Comparison of ENCODE assay signal across 15 cellular contexts in the genomic region with DNA sequence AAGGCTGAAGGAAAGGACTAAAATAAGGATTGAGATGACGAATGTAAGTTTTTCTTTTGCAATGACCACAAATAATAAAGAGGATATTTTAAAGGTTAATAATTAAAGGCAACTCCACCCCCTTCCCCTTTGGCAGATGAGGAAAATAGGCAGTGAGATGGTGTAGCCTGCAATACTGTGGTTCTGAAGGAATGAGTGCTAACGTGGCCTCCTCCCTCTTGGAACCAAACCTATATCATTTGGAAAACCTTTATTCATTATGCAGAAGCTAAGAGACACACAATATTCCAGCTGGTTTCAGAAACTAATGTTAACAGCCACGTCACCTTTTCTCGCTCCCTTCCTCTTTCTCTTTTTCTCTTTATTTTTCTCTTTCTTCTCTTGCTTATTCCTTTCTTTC.
A peak's percentile ranks its signal among the peaks of the same experiment; 100 is the strongest.
DNase-seq lines count a peak whose midpoint lies in the region; ATAC-seq and TF ChIP-seq lines count a peak whose summit lies in the region.
"Had no signal": no experiment of that assay in that cellular context is flagged by ENCODE, and none has a peak within 500 bp of the region (broad histone marks: within the 10 kb centered on the region; RNA-seq: fewer than 3 reads in every experiment).

No MANE protein-coding gene starts in this region.

- H3K9me3 ChIP-seq in adipocyte (ENCODE audit: control insufficient read depth, low read length) (peaks cover 9% of the 10 kb centered on the region), hepatocyte (ENCODE audit: low read depth) (no peaks in the 10 kb centered on the region), skeletal muscle tissue (ENCODE audit: control insufficient read depth in 3 of 3, low read length in 3 of 3) (peaks cover 0 to 1% (median 0%) of the 10 kb centered on the region in 3 donors)

- no peak overlapping the region for H3K4me2 ChIP-seq in hepatocyte
- H3K4me2 ChIP-seq: GM23338 had no signal

- H3K27ac ChIP-seq in hepatocyte, result peak overlapping the region; percentile 57
- H3K27ac ChIP-seq in skeletal muscle tissue (ENCODE audit: low read depth, low read length), result peak overlapping the region; percentile 36

- no peak for ATAC-seq in natural killer cell treated with Interleukin-12 subunit alpha and Interleukin-12 subunit beta and Interleukin-15 and Interleukin-18, amount 100 ng/mL, for 72 hours
- no peak for ATAC-seq in HG02759 (IDR thresholded peaks at IDR 0.05; ENCODE audit: unreplicated experiment)
- ATAC-seq: GM23338, K562 had no signal

- H3K4me1 Mint-ChIP-seq in natural killer cell treated with Interleukin-12 subunit alpha and Interleukin-12 subunit beta and Interleukin-15 and Interleukin-18, amount 100 ng/mL, for 72 hours (ENCODE audit: low read depth in 2 of 2), result no peaks in the 10 kb centered on the region
- H3K4me1 Mint-ChIP-seq: CD14-positive monocyte, GM23338 had no signal

- H3K4me1 ChIP-seq in adipocyte (ENCODE audit: control insufficient read depth, insufficient read depth, low read length) (peaks cover 23% of the 10 kb centered on the region), hepatocyte (ENCODE audit: insufficient read depth) (no peaks in the 10 kb centered on the region), skeletal muscle tissue (ENCODE audit: control insufficient read depth in 3 of 3, insufficient read depth in 3 of 3, low read length in 3 of 3) (no peaks in the 10 kb centered on the region)

- no peaks in the 10 kb centered on the region for H3K79me2 ChIP-seq in hepatocyte

- H3K9me3 Mint-ChIP-seq in natural killer cell treated with Interleukin-12 subunit alpha and Interleukin-12 subunit beta and Interleukin-15 and Interleukin-18, amount 100 ng/mL, for 72 hours, result peaks cover 7% of the 10 kb centered on the region

- peak; percentile 56 for DNase-seq in AG20443 (ENCODE audit: low spot score)
- DNase-seq in adipocyte (ENCODE audit: low read depth), result no peak
- DNase-seq in hepatocyte (ENCODE audit: low spot score), result no peak
- no peak for DNase-seq in natural killer cell treated with Interleukin-12 subunit alpha and Interleukin-12 subunit beta and Interleukin-15 and Interleukin-18, amount 100 ng/mL, for 72 hours (ENCODE audit: low spot score)
- DNase-seq in NCI-H2227 (lab: John Stamatoyannopoulos, UW; ENCODE audit: unreplicated experiment), result no peak
- no peak for DNase-seq in stimulated activated CD4-positive, alpha-beta T cell treated with anti-CD3 and anti-CD28 coated beads, Interleukin-4, amount 100 ng/mL, for 4 hours
- DNase-seq: COR-L47, NCI-H1436, NCI-H2029 treated with DMSO at 0.1 percent for 48 hours, NCI-H524 had no signal

- no peaks in the 10 kb centered on the region for H4K20me1 ChIP-seq in hepatocyte (ENCODE audit: insufficient read depth, poor library complexity, severe bottlenecking)

- H3K27me3 ChIP-seq in adipocyte (replicated peaks; ENCODE audit: control insufficient read depth, insufficient read depth, low read length) (no peaks in the 10 kb centered on the region), hepatocyte (no peaks in the 10 kb centered on the region), skeletal muscle tissue (ENCODE audit: control insufficient read depth in 3 of 3, insufficient read depth in 3 of 3, low read length in 3 of 3) (no peaks in the 10 kb centered on the region)

- H3K36me3 ChIP-seq in adipocyte (ENCODE audit: control insufficient read depth, insufficient read depth, low read length, severe bottlenecking) (no peaks in the 10 kb centered on the region), hepatocyte (replicated peaks; ENCODE audit: insufficient read depth, low read depth) (no peaks in the 10 kb centered on the region), skeletal muscle tissue (ENCODE audit: control insufficient read depth in 3 of 3, insufficient read depth in 3 of 3, low read length in 3 of 3) (no peaks in the 10 kb centered on the region)

- H3K27ac Mint-ChIP-seq in natural killer cell treated with Interleukin-12 subunit alpha and Interleukin-12 subunit beta and Interleukin-15 and Interleukin-18, amount 100 ng/mL, for 72 hours, result no peak overlapping the region
- H3K27ac Mint-ChIP-seq: CD14-positive monocyte, GM23338 had no signal

- WGBS in hepatocyte (ENCODE audit: low lambda C conversion rate, missing lambda C conversion rate), result 85% methylated on average over 4 of the region's 4 CpGs

- peak overlapping the region; percentile 69 for H3K4me3 ChIP-seq in adipocyte (ENCODE audit: low read length)
- H3K4me3 ChIP-seq in hepatocyte, result no peak overlapping the region
- H3K4me3 ChIP-seq in skeletal muscle tissue (ENCODE audit: low read length in 3 of 3), result no peak overlapping the region
- H3K4me3 ChIP-seq: GM23338, K562 had no signal

- H3K9me2 ChIP-seq in hepatocyte (replicated peaks; ENCODE audit: insufficient read depth), result no peaks in the 10 kb centered on the region

- H3K36me3 Mint-ChIP-seq in natural killer cell treated with Interleukin-12 subunit alpha and Interleukin-12 subunit beta and Interleukin-15 and Interleukin-18, amount 100 ng/mL, for 72 hours, result no peaks in the 10 kb centered on the region
- H3K36me3 Mint-ChIP-seq: CD14-positive monocyte had no signal

- TF ChIP-seq CTCF in hepatocyte (IDR thresholded peaks at IDR 0.05; ENCODE audit: poor library complexity), result no peak

- no peak overlapping the region for H2AFZ ChIP-seq in hepatocyte
- H2AFZ ChIP-seq: GM23338 had no signal

- H3K27me3 Mint-ChIP-seq in natural killer cell treated with Interleukin-12 subunit alpha and Interleukin-12 subunit beta and Interleukin-15 and Interleukin-18, amount 100 ng/mL, for 72 hours, result no peaks in the 10 kb centered on the region

- H3K9ac ChIP-seq in adipocyte (ENCODE audit: low read length) (peak overlapping the region; percentile 76), skeletal muscle tissue (ENCODE audit: low read depth in 1 of 3, low read length in 3 of 3) (no peak overlapping the region)

- H3K4me3 Mint-ChIP-seq in natural killer cell treated with Interleukin-12 subunit alpha and Interleukin-12 subunit beta and Interleukin-15 and Interleukin-18, amount 100 ng/mL, for 72 hours, result no peak overlapping the region
- H3K4me3 Mint-ChIP-seq: CD14-positive monocyte, GM23338 had no signal
